In genomic region chr10:30671011-30671616, GRCh38 we compare ENCODE assay signal across 8 cellular contexts. TPM values are rescaled to one million over a fixed set of nuclear protein-coding genes. Genes with fewer than 3 reads are reported as not detected.
A peak's percentile ranks its signal among the peaks of the same experiment; 100 is the strongest.
DNase-seq lines count a peak whose midpoint lies in the region; ATAC-seq and TF ChIP-seq lines count a peak whose summit lies in the region.

No MANE protein-coding gene starts in this region.

- TF ChIP-seq CTCF in BE2C (IDR thresholded peaks at IDR 0.05; ENCODE audit: low read depth, low read length): peak; percentile 78
- peak; percentile 82 for TF ChIP-seq CTCF in GM12873 (IDR thresholded peaks at IDR 0.05; ENCODE audit: insufficient read depth, low read depth, low read length, missing control alignments)
- peak; percentile 65 for TF ChIP-seq CTCF in lung (IDR thresholded peaks at IDR 0.05; ENCODE audit: control extremely low read depth, extremely low read depth)
- peak; percentile 87 for TF ChIP-seq CTCF in type B pancreatic cell (conservative IDR thresholded peaks at IDR 0.05)

- peak overlapping the region; percentile 36 for H3K4me3 ChIP-seq in BE2C (ENCODE audit: low read depth, low read length)
- no peak overlapping the region for H3K4me3 ChIP-seq in lung

- no peak overlapping the region for H3K27ac ChIP-seq in lung (ENCODE audit: low read depth in 1 of 2, low read length in 1 of 2)

- no peaks in the 10 kb centered on the region for H3K4me1 Mint-ChIP-seq in dendritic cell treated with granulocyte-macrophage colony-stimulating factor and Interleukin-4, amounts not matched to agents 40 ng/mL and 50 ng/mL, for 4 days (ENCODE audit: low read depth)
- peaks cover 5% of the 10 kb centered on the region for H3K4me1 Mint-ChIP-seq in type B pancreatic cell (ENCODE audit: unreplicated experiment)

- 36 to 38% methylated on average over 11 of the region's 11 CpGs for WGBS in lung, 2 donors

- H3K27me3 Mint-ChIP-seq in dendritic cell treated with granulocyte-macrophage colony-stimulating factor and Interleukin-4, amounts not matched to agents 40 ng/mL and 50 ng/mL, for 4 days: peaks cover 22% of the 10 kb centered on the region
- H3K27me3 Mint-ChIP-seq in type B pancreatic cell: peaks cover 3% of the 10 kb centered on the region

- ATAC-seq in SK-N-SH treated with all-trans-retinoic acid at 6 μM for 48 hours (peak; percentile 96), lung (ENCODE audit: insufficient read depth, low FRiP score) (no peak), GM18519 (IDR thresholded peaks at IDR 0.05; ENCODE audit: low FRiP score, unreplicated experiment) (no peak)

- H3K36me3 ChIP-seq in BE2C (no peaks in the 10 kb centered on the region), lung (ENCODE audit: control insufficient read depth in 2 of 2, insufficient read depth in 2 of 2, low read length in 2 of 2) (no peaks in the 10 kb centered on the region)

- no peak overlapping the region for H3K27ac Mint-ChIP-seq in dendritic cell treated with granulocyte-macrophage colony-stimulating factor and Interleukin-4, amounts not matched to agents 40 ng/mL and 50 ng/mL, for 4 days
- no peak overlapping the region for H3K27ac Mint-ChIP-seq in type B pancreatic cell

- no peaks in the 10 kb centered on the region for H3K4me1 ChIP-seq in BE2C
- H3K4me1 ChIP-seq in lung (ENCODE audit: control insufficient read depth in 2 of 2, insufficient read depth in 2 of 2, low read length in 2 of 2): peaks cover 0 to 1% of the 10 kb centered on the region in 2 donors

- intact Hi-C loops in dendritic cell treated with granulocyte-macrophage colony-stimulating factor and Interleukin-4, amounts not matched to agents 40 ng/mL and 50 ng/mL, for 4 days (cut with micrococcal nuclease): no loop called here

- H3K9me3 ChIP-seq in BE2C (no peaks in the 10 kb centered on the region), lung (ENCODE audit: control insufficient read depth in 2 of 2, insufficient read depth in 1 of 2, low read length in 1 of 2) (no peaks in the 10 kb centered on the region)

- H3K4me3 Mint-ChIP-seq in dendritic cell treated with granulocyte-macrophage colony-stimulating factor and Interleukin-4, amounts not matched to agents 40 ng/mL and 50 ng/mL, for 4 days: peak overlapping the region; percentile 23
- no peak overlapping the region for H3K4me3 Mint-ChIP-seq in type B pancreatic cell

- DNase-seq in BE2C: peak; percentile 30
- DNase-seq in NAMALWA (ENCODE audit: low spot score): peak; percentile 81
- DNase-seq in lung (ENCODE audit: low spot score): no peak
- peak; percentile 37 for DNase-seq in type B pancreatic cell (ENCODE audit: extremely low spot score, unreplicated experiment)

- H3K27me3 ChIP-seq in BE2C (no peaks in the 10 kb centered on the region), lung (ENCODE audit: control insufficient read depth, insufficient read depth) (no peaks in the 10 kb centered on the region)

- H3K36me3 Mint-ChIP-seq in dendritic cell treated with granulocyte-macrophage colony-stimulating factor and Interleukin-4, amounts not matched to agents 40 ng/mL and 50 ng/mL, for 4 days (ENCODE audit: low read depth): no peaks in the 10 kb centered on the region
- H3K36me3 Mint-ChIP-seq in type B pancreatic cell: no peaks in the 10 kb centered on the region

- H3K9me3 Mint-ChIP-seq in dendritic cell treated with granulocyte-macrophage colony-stimulating factor and Interleukin-4, amounts not matched to agents 40 ng/mL and 50 ng/mL, for 4 days: no peaks in the 10 kb centered on the region
- H3K9me3 Mint-ChIP-seq in type B pancreatic cell: no peaks in the 10 kb centered on the region

TF ChIP-seq in SK-N-SH treated with all-trans-retinoic acid at 6 μM for 48 hours, 23 proteins besides CTCF, POLR2A, EP300 and RAD21:
- no peak for TF ChIP-seq SNAI2 (CRISPR knock-in tag; IDR thresholded peaks at IDR 0.05)
- TF ChIP-seq PATZ1 (CRISPR knock-in tag; IDR thresholded peaks at IDR 0.05; ENCODE audit: borderline replicate concordance): no peak
- TF ChIP-seq ZNF565 (CRISPR knock-in tag; conservative IDR thresholded peaks at IDR 0.05; ENCODE audit: low read depth): no peak
- TF ChIP-seq ARNTL (CRISPR knock-in tag; IDR thresholded peaks at IDR 0.05; ENCODE audit: borderline replicate concordance, low read depth): no peak
- no peak for TF ChIP-seq CSRNP3 (CRISPR knock-in tag; IDR thresholded peaks at IDR 0.05)
- no peak for TF ChIP-seq RARB (CRISPR knock-in tag; IDR thresholded peaks at IDR 0.05)
- TF ChIP-seq ZFP3 (CRISPR knock-in tag; IDR thresholded peaks at IDR 0.05): no peak
- TF ChIP-seq CREB5 (CRISPR knock-in tag; IDR thresholded peaks at IDR 0.05; ENCODE audit: low read depth): no peak
- TF ChIP-seq TSHZ2 (CRISPR knock-in tag; IDR thresholded peaks at IDR 0.05): no peak
- no peak for TF ChIP-seq PPARA (CRISPR knock-in tag; IDR thresholded peaks at IDR 0.05; ENCODE audit: borderline replicate concordance)
- no peak for TF ChIP-seq OSR1 (CRISPR knock-in tag; IDR thresholded peaks at IDR 0.05)
- no peak for TF ChIP-seq ZNF8 (CRISPR knock-in tag; IDR thresholded peaks at IDR 0.05)
- no peak for TF ChIP-seq GLIS3 (CRISPR knock-in tag; IDR thresholded peaks at IDR 0.05)

RNA-seq across cellular contexts. Expression of gene LYZL2, which starts 41.6 kb away (rescaled TPM):
- not detected for polyA plus RNA-seq in BE2C (2012; ENCODE audit: insufficient read depth, insufficient read length, low read depth)
- total RNA-seq in lung (not detected), type B pancreatic cell (ENCODE audit: low replicate concordance) (not detected in 2 replicates)
- polyA plus RNA-seq in lung: not detected
